In the genomic region with DNA sequence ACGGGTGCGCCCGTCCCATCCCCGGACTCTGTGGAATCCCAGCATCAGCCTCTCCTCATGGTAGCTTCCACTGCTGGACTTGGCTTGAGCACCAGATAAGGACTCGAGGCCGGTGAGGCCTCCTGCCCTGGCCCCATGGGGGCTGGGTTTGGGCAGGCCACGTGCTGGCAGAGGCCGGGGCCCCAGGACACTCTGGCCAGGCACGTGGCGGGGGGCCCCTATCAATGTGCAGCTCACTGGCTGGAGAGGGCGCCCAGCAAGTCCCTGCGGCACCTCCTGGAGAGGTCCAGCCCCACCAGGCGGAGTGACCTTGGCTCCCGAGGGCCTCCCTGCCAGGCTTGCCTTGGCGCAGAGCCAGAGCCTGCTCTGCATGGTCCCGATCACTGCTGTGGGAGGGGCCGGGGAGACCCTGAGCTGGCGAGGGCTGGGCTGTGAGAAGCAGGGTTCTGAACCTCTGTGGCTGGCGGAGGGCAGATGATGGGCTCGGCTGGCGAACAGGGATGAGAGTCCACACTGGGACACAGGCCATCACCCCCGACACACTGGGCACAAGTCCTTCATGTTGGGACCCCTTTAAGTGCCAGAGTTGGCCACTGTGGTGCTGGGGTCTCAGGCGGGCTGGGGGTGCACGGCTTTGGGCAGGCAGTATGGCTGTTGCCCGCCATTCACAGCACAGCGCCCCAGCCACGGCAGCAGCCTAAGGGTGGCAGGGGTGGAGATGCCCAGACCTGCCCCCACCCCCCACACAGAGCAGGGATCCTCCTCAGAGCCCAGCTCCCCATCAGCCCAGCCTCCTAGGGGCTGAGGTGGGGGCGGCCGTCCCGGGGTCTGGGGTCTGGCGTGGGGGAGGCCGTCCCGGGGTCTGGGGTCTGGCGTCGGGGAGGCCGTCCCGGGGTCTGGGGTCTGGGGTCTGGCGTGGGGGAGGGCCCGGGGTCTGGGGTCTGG, we compare ENCODE assay signal across 18 cellular contexts. TPM values are rescaled to one million over a fixed set of nuclear protein-coding genes. Genes with fewer than 3 reads are reported as not detected.
DNase-seq lines count a peak whose midpoint lies in the region; ATAC-seq and TF ChIP-seq lines count a peak whose summit lies in the region.
"Had no signal": no experiment of that assay in that cellular context is flagged by ENCODE, and none has a peak within 500 bp of the region (broad histone marks: within the 10 kb centered on the region; RNA-seq: fewer than 3 reads in every experiment).

No MANE protein-coding gene starts in this region.

- peak; percentile 14 for DNase-seq in DMS79 treated with DMSO at 0.1 percent for 48 hours (lab: John Stamatoyannopoulos, UW)
- peak; percentile 96 for DNase-seq in HuH-7.5 (ENCODE audit: low spot score)
- DNase-seq in glutamatergic neuron: peak; percentile 28
- peak; percentile 80 for DNase-seq in posterior vena cava (ENCODE audit: low spot score)
- no peak for DNase-seq in NCI-H524 treated with DMSO at 0.1 percent for 48 hours (lab: John Stamatoyannopoulos, UW)
- no peak for DNase-seq in NCI-H1436 treated with DMSO at 0.1 percent for 48 hours (lab: John Stamatoyannopoulos, UW)
- no peak for DNase-seq in OCI-M2 (lab: John Stamatoyannopoulos, UW; ENCODE audit: unreplicated experiment)
- DNase-seq: activated naive CD4-positive, alpha-beta T cell treated with Interleukin-2 at 50 U/mL for 16 hours; CD4-positive, alpha-beta T cell; KG1; kidney glomerular epithelial cell; natural killer cell; NCI-H187; stimulated activated naive CD4-positive, alpha-beta T cell treated with Interleukin-2 at 50 U/mL for 16 hours had no signal

- no peak for TF ChIP-seq CTCF in glutamatergic neuron (IDR thresholded peaks at IDR 0.05; ENCODE audit: partially characterized antibody, unreplicated experiment)

- H3K27ac Mint-ChIP-seq in glutamatergic neuron (ENCODE audit: unreplicated experiment): no peak overlapping the region
- H3K27ac Mint-ChIP-seq: CD4-positive, alpha-beta T cell; GM23338 had no signal

- H3K4me1 Mint-ChIP-seq in glutamatergic neuron (ENCODE audit: low read depth, unreplicated experiment): peaks cover 5% of the 10 kb centered on the region

- H3K9me3 Mint-ChIP-seq in glutamatergic neuron (ENCODE audit: unreplicated experiment): peaks cover 9% of the 10 kb centered on the region
- H3K9me3 Mint-ChIP-seq: CD4-positive, alpha-beta T cell; endodermal cell; GM23338; natural killer cell had no signal

- H3K4me3 Mint-ChIP-seq in glutamatergic neuron (ENCODE audit: unreplicated experiment): no peak overlapping the region
- H3K4me3 Mint-ChIP-seq: CD4-positive, alpha-beta T cell; endodermal cell; GM23338; natural killer cell had no signal

- intact Hi-C loops in posterior vena cava (cut with DNase I): loop anchor here (5.0 to 10.0 kb wide), 2 partner anchors 90 to 98 kb away; a partner anchor contains a TSS

- ATAC-seq in GM18867 (IDR thresholded peaks at IDR 0.05; ENCODE audit: unreplicated experiment): no peak
- ATAC-seq: gastroesophageal sphincter, natural killer cell had no signal

- H3K36me3 Mint-ChIP-seq in glutamatergic neuron (ENCODE audit: unreplicated experiment): no peaks in the 10 kb centered on the region
- H3K36me3 Mint-ChIP-seq: natural killer cell had no signal

- peaks cover 6% of the 10 kb centered on the region for H3K27me3 Mint-ChIP-seq in glutamatergic neuron (ENCODE audit: unreplicated experiment)
- H3K27me3 Mint-ChIP-seq: CD4-positive, alpha-beta T cell had no signal

RNA-seq across cellular contexts. Expression of a gene that starts 19.1 kb away (rescaled TPM):
- 75.1 TPM for total RNA-seq in glutamatergic neuron (ENCODE audit: unreplicated experiment)
- total RNA-seq in posterior vena cava: 10 to 100 TPM; 29.1 to 41.3 TPM

Comparison
In these comparisons a context has a peak if more than half of its experiments do, and no peak if none do; other contexts are left out.
1. DNase-seq: peak in DMS79 treated with DMSO at 0.1 percent for 48 hours (single experiment), HuH-7.5 (single experiment), glutamatergic neuron (single experiment) and posterior vena cava (single experiment); none in NCI-H524 treated with DMSO at 0.1 percent for 48 hours (single experiment), NCI-H1436 treated with DMSO at 0.1 percent for 48 hours (single experiment) and OCI-M2 (single experiment).